ENCODE assay signal across 14 cellular contexts in the genomic region with DNA sequence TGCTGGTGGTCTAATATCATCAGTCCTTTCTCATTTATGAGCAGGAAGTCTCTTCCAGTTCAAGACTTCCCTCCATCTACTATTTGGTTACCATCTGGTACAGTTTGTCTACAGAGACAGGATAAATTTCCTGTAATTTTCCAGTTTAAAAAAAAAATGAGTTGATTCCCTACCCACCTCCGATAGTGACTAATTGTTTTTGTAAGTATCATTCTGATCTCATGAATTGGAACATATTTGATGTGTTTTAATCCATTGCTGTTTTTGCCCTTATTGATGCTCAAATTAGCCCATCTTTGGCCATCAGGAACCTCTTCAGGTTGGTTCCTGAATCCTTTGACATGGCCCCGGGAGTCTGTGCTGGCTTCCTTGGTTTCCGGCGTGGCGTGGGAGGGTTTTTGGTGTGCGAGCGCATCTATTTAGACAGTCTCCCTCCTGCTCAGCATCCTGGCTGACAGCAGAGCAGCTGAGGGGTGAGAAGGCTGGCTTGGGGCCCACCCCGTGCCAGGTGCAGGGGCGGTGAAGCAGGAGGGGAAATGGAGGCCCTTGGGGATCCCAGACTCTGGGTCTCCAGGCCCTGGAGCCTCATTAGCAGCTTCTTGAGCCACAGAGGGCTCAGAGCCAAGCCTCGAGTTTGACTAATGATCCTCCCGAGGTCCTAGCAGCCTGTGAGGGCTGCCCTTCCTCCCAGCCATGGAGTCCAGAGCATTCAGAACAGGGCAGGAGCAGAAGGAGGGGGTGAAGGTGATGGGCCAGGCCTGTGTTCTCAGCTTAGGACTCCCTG. TPM values are rescaled to one million over a fixed set of nuclear protein-coding genes. Genes with fewer than 3 reads are reported as not detected.
DNase-seq lines count a peak whose midpoint lies in the region; ATAC-seq and TF ChIP-seq lines count a peak whose summit lies in the region.
"Had no signal": no experiment of that assay in that cellular context is flagged by ENCODE, and none has a peak within 500 bp of the region (broad histone marks: within the 10 kb centered on the region; RNA-seq: fewer than 3 reads in every experiment).

No MANE protein-coding gene starts in this region.

- H3K4me1 ChIP-seq in BE2C (peaks cover 7% of the 10 kb centered on the region; the same call in 1 of the 2 replicates), mucosa of rectum (ENCODE audit: control insufficient read depth in 2 of 2, insufficient read depth in 2 of 2, low read length in 2 of 2) (peaks cover 32 to 74% of the 10 kb centered on the region in 2 donors)

- no peak for TF ChIP-seq CTCF in BE2C (IDR thresholded peaks at IDR 0.05; ENCODE audit: low read depth, low read length)

- DNase-seq in BE2C: peak; percentile 48
- DNase-seq in NAMALWA (ENCODE audit: low spot score): peak; percentile 14
- DNase-seq: CD8-positive, alpha-beta T cell; Peyer's patch; stimulated activated CD4-positive, alpha-beta T cell treated with anti-CD3 and anti-CD28 coated beads, Interleukin-15, amount 100 ng/mL, for 24 hours had no signal

- H3K27me3 ChIP-seq in BE2C (no peaks in the 10 kb centered on the region), mucosa of rectum (ENCODE audit: control insufficient read depth in 2 of 2, insufficient read depth in 2 of 2, low read length in 2 of 2) (no peaks in the 10 kb centered on the region)
- H3K27me3 ChIP-seq: Peyer's patch had no signal

- H3K4me3 ChIP-seq in BE2C (ENCODE audit: low read depth, low read length) (no peak overlapping the region), mucosa of rectum (ENCODE audit: low read length in 2 of 2) (no peak overlapping the region)
- H3K4me3 ChIP-seq: Peyer's patch had no signal

- H3K36me3 ChIP-seq in BE2C (no peaks in the 10 kb centered on the region), mucosa of rectum (ENCODE audit: control insufficient read depth in 2 of 2, insufficient read depth in 2 of 2, low read length in 2 of 2) (peaks cover 13 to 21% of the 10 kb centered on the region in 2 donors)

- ATAC-seq in activated CD4-positive, CD25-positive, alpha-beta regulatory T cell treated with anti-CD3 and anti-CD28 coated beads, Interleukin-2, amount 50 U/mL, for 24 hours: no peak
- no peak for ATAC-seq in activated T-helper 17 cell treated with anti-CD3 and anti-CD28 coated beads, Interleukin-2, amount 50 U/mL, for 72 hours (replicated peaks)
- ATAC-seq in GM18909 (IDR thresholded peaks at IDR 0.05; ENCODE audit: poor library complexity, unreplicated experiment): no peak
- no peak for ATAC-seq in GM21423 (IDR thresholded peaks at IDR 0.05; ENCODE audit: unreplicated experiment)
- ATAC-seq: CD8-positive, alpha-beta T cell had no signal

- H3K27ac ChIP-seq in angular gyrus (ENCODE audit: low read depth, low read length) (peak overlapping the region; percentile 13), mucosa of rectum (ENCODE audit: low read depth in 2 of 2, low read length in 2 of 2) (peak overlapping the region; percentile 23 to 72)

- H3K27me3 Mint-ChIP-seq in activated T-helper 17 cell treated with anti-CD3 and anti-CD28 coated beads, Interleukin-2, amount 50 U/mL, for 72 hours: no peaks in the 10 kb centered on the region
- H3K27me3 Mint-ChIP-seq: activated naive CD8-positive, alpha-beta T cell had no signal

- H3K9me3 ChIP-seq in BE2C (no peaks in the 10 kb centered on the region), mucosa of rectum (ENCODE audit: control insufficient read depth in 2 of 2, low read length in 2 of 2) (no peaks in the 10 kb centered on the region)
- H3K9me3 ChIP-seq: Peyer's patch had no signal

- H3K4me3 Mint-ChIP-seq in activated T-helper 17 cell treated with anti-CD3 and anti-CD28 coated beads, Interleukin-2, amount 50 U/mL, for 72 hours: no peak overlapping the region
- H3K4me3 Mint-ChIP-seq: activated naive CD8-positive, alpha-beta T cell; CD8-positive, alpha-beta T cell had no signal

- H3K9me3 Mint-ChIP-seq in activated T-helper 17 cell treated with anti-CD3 and anti-CD28 coated beads, Interleukin-2, amount 50 U/mL, for 72 hours: no peaks in the 10 kb centered on the region
- H3K9me3 Mint-ChIP-seq: CD8-positive, alpha-beta T cell had no signal

- no peak overlapping the region for H3K9ac ChIP-seq in mucosa of rectum (ENCODE audit: low read depth in 1 of 2, low read length in 2 of 2)

- H3K36me3 Mint-ChIP-seq in activated T-helper 17 cell treated with anti-CD3 and anti-CD28 coated beads, Interleukin-2, amount 50 U/mL, for 72 hours (ENCODE audit: low read depth): no peaks in the 10 kb centered on the region
- H3K36me3 Mint-ChIP-seq: activated naive CD8-positive, alpha-beta T cell had no signal

- no peak overlapping the region for H3K27ac Mint-ChIP-seq in activated T-helper 17 cell treated with anti-CD3 and anti-CD28 coated beads, Interleukin-2, amount 50 U/mL, for 72 hours
- H3K27ac Mint-ChIP-seq: activated naive CD8-positive, alpha-beta T cell; CD8-positive, alpha-beta T cell had no signal

- no peaks in the 10 kb centered on the region for H3K4me1 Mint-ChIP-seq in activated T-helper 17 cell treated with anti-CD3 and anti-CD28 coated beads, Interleukin-2, amount 50 U/mL, for 72 hours

RNA-seq across cellular contexts. Expression of a gene that starts 6.8 kb away (rescaled TPM):
- 0.94 TPM for polyA plus RNA-seq in BE2C (2012; ENCODE audit: insufficient read depth, insufficient read length, low read depth)
- total RNA-seq in activated T-helper 17 cell treated with anti-CD3 and anti-CD28 coated beads, Interleukin-2, amount 50 U/mL, for 72 hours: not detected
- total RNA-seq: lung microvascular endothelial cell, osteocyte had no signal

RNA-seq across cellular contexts. Expression of a gene that starts 18.6 kb away (rescaled TPM):
- polyA plus RNA-seq in BE2C (2012; ENCODE audit: insufficient read depth, insufficient read length, low read depth): 0.36 TPM
- total RNA-seq in activated T-helper 17 cell treated with anti-CD3 and anti-CD28 coated beads, Interleukin-2, amount 50 U/mL, for 72 hours: 1 to 10 TPM in 1 of 2 donors, under 1 TPM in 1; 0.95 to 4.0 TPM
- total RNA-seq: osteocyte had no signal

RNA-seq across cellular contexts. Expression of a gene that starts 42.7 kb away (rescaled TPM):
- polyA plus RNA-seq in BE2C (2012; ENCODE audit: insufficient read depth, insufficient read length, low read depth): 13.2 TPM
- total RNA-seq in activated T-helper 17 cell treated with anti-CD3 and anti-CD28 coated beads, Interleukin-2, amount 50 U/mL, for 72 hours: under 1 TPM; 0.19 to 0.93 TPM
